In genomic region chr4:43765514-43765913, GRCh38 we compare ENCODE assay signal across 19 cellular contexts.
DNase-seq lines count a peak whose midpoint lies in the region; ATAC-seq, FAIRE-seq and TF ChIP-seq lines count a peak whose summit lies in the region.
"Had no signal": no experiment of that assay in that cellular context is flagged by ENCODE, and none has a peak within 500 bp of the region (broad histone marks: within the 10 kb centered on the region; RNA-seq: fewer than 3 reads in every experiment).

No MANE protein-coding gene starts in this region.

- peak overlapping the region; percentile 26 to 66 (median 56); a peak in 20 of 22 replicates for H3K4me2 ChIP-seq in BLaER1 treated with 17β-estradiol and CSF1 and Interleukin-3, amounts not matched to agents 10 nM and 100 nM
- H3K4me2 ChIP-seq in GM12878 (ENCODE audit: control insufficient read depth, insufficient read depth): peak overlapping the region; percentile 50

- no peak for TF ChIP-seq CTCF in GM12878 (IDR thresholded peaks at IDR 0.05 in 2 of 3, conservative IDR thresholded peaks at IDR 0.05 in 1 of 3; ENCODE audit: control insufficient read depth in 2 of 3, extremely low read depth in 1 of 3, insufficient read depth in 1 of 3, low read depth in 3 of 3, low read length in 3 of 3)

- no peak for TF ChIP-seq EP300 in GM12878 (IDR thresholded peaks at IDR 0.05; ENCODE audit: borderline replicate concordance in 1 of 2, control insufficient read depth in 1 of 2, low read depth in 2 of 2, low read length in 2 of 2)

- WGBS in GM12878 (ENCODE audit: insufficient coverage, insufficient replicate concordance, low lambda C conversion rate, missing lambda C conversion rate): 18% methylated on average over 2 of the region's 2 CpGs

- H3K4me3 ChIP-seq in BLaER1 treated with 17β-estradiol and CSF1 and Interleukin-3, amounts not matched to agents 10 nM and 100 nM: no peak overlapping the region
- H3K4me3 ChIP-seq in GM12878: no peak overlapping the region
- H3K4me3 ChIP-seq: SK-N-MC had no signal

- ATAC-seq in GM18858 (IDR thresholded peaks at IDR 0.05; ENCODE audit: unreplicated experiment): peak; percentile 28
- ATAC-seq in HG02885 (IDR thresholded peaks at IDR 0.05; ENCODE audit: poor library complexity, unreplicated experiment): peak; percentile 30
- peak; percentile 68 for ATAC-seq in GM12878
- no peak for ATAC-seq in HG03460 (IDR thresholded peaks at IDR 0.05; ENCODE audit: unreplicated experiment)
- ATAC-seq: T-cell had no signal

- TF ChIP-seq POLR2A in GM12878 (IDR thresholded peaks at IDR 0.05; ENCODE audit: low read depth, low read length): no peak

- no peak for DNase-seq in GM12878 (ENCODE audit: low read depth, low spot score)
- DNase-seq in pons (ENCODE audit: low spot score): no peak
- no peak for DNase-seq in NCI-H2227 treated with DMSO at 0.1 percent for 48 hours (lab: John Stamatoyannopoulos, UW)
- no peak for DNase-seq in stimulated activated naive CD4-positive, alpha-beta T cell treated with Interleukin-2 at 50 U/mL for 16 hours (lab: John Stamatoyannopoulos, UW)
- DNase-seq: 8988T, H7, NCI-H1417 treated with DMSO at 0.1 percent for 48 hours, NCI-H2029, NCI-H510A, NCI-H774, Right ventricle myocardium superior, T-cell had no signal

- no peaks in the 10 kb centered on the region for H3K9me3 ChIP-seq in BLaER1 treated with 17β-estradiol and CSF1 and Interleukin-3, amounts not matched to agents 10 nM and 100 nM (replicated peaks in 1 of 11)
- H3K9me3 ChIP-seq in GM12878 (replicated peaks; ENCODE audit: control insufficient read depth, insufficient read depth, low read length): no peaks in the 10 kb centered on the region; the same call in 2 of the 3 replicates

- no peak overlapping the region for H3K27ac ChIP-seq in BLaER1 treated with 17β-estradiol and CSF1 and Interleukin-3, amounts not matched to agents 10 nM and 100 nM
- H3K27ac ChIP-seq in GM12878 (ENCODE audit: control insufficient read depth, insufficient read depth): no peak overlapping the region
- H3K27ac ChIP-seq: SK-N-MC had no signal

- TF ChIP-seq RAD21 in GM12878 (IDR thresholded peaks at IDR 0.05; ENCODE audit: insufficient read depth, low read depth, low read length): no peak

- peak overlapping the region; percentile 50 for H2AFZ ChIP-seq in GM12878 (ENCODE audit: control insufficient read depth, low read depth, low read length)

- H3K36me3 ChIP-seq in BLaER1 treated with 17β-estradiol and CSF1 and Interleukin-3, amounts not matched to agents 10 nM and 100 nM: no peaks in the 10 kb centered on the region
- H3K36me3 ChIP-seq in GM12878 (ENCODE audit: control insufficient read depth in 2 of 2, insufficient read depth in 2 of 2, low read length in 1 of 2): no peaks in the 10 kb centered on the region

- intact Hi-C loops in GM12878 (cut with micrococcal nuclease; ENCODE audit: unreplicated experiment): no loop called here

- H3K4me1 ChIP-seq in BLaER1 treated with 17β-estradiol and CSF1 and Interleukin-3, amounts not matched to agents 10 nM and 100 nM: peaks cover 33 to 44% (median 37%) of the 10 kb centered on the region in 10 experiments
- no peaks in the 10 kb centered on the region for H3K4me1 ChIP-seq in GM12878 (ENCODE audit: control insufficient read depth, insufficient read depth, low read length)

- RAD21 ChIA-PET in GM12878 (lab: Charles Lee; ENCODE audit: unreplicated experiment): no interaction called here

- H3K79me2 ChIP-seq in GM12878 (ENCODE audit: control insufficient read depth, insufficient read depth, low read length): no peaks in the 10 kb centered on the region; the same call in 1 of the 2 replicates

- no peaks in the 10 kb centered on the region for H3K27me3 ChIP-seq in BLaER1 treated with 17β-estradiol and CSF1 and Interleukin-3, amounts not matched to agents 10 nM and 100 nM
- no peaks in the 10 kb centered on the region for H3K27me3 ChIP-seq in GM12878 (replicated peaks in 1 of 2; ENCODE audit: control insufficient read depth in 2 of 2, insufficient read depth in 2 of 2, low read length in 1 of 2)

- no TSS peak for BruUV-seq in GM12878 (replicated peaks; lab: Mats Ljungman, UMichigan)

- POLR2A ChIA-PET in GM12878 (lab: Charles Lee): interaction anchor here (0.9 kb wide), 1 partner anchor 36 kb away, joined by 3 read pairs; no protein-coding TSS in a partner anchor

- CTCF ChIA-PET in GM12878 (lab: Yijun Ruan, JAX): interaction anchor here (0.6 to 1.6 kb wide), 5 partner anchors 8 to 634 kb away, joined by 3 to 6 read pairs (median 3); no protein-coding TSS in a partner anchor

- H3K9ac ChIP-seq in BLaER1 treated with 17β-estradiol and CSF1 and Interleukin-3, amounts not matched to agents 10 nM and 100 nM: no peak overlapping the region
- no peak overlapping the region for H3K9ac ChIP-seq in GM12878 (ENCODE audit: control insufficient read depth, insufficient read depth, low read length)

- SMC1A ChIA-PET in GM12878 (lab: Charles Lee; ENCODE audit: uncharacterized antibody, unreplicated experiment): interaction anchor here (0.7 to 1.7 kb wide), 4 partner anchors 9 to 776 kb away, joined by 3 to 4 read pairs (median 4); no protein-coding TSS in a partner anchor

- no peaks in the 10 kb centered on the region for H4K20me1 ChIP-seq in BLaER1 treated with 17β-estradiol and CSF1 and Interleukin-3, amounts not matched to agents 10 nM and 100 nM
- H4K20me1 ChIP-seq in GM12878 (ENCODE audit: control insufficient read depth, insufficient read depth): no peaks in the 10 kb centered on the region

- in situ Hi-C loops in GM12878 (cut with MboI): no loop called here

- no peak for FAIRE-seq in GM12878 (lab: Jason Lieb, UNC)
- FAIRE-seq: GM18507, RCC 7860 had no signal

TF ChIP-seq in GM12878, 131 proteins besides CTCF, POLR2A, EP300 and RAD21:
- TF ChIP-seq NR2F1 (conservative IDR thresholded peaks at IDR 0.05) (0 out of 2 replicates have a peak, but pooled peaks have one; percentile 13), ZNF384 (IDR thresholded peaks at IDR 0.05; ENCODE audit: borderline replicate concordance, low read depth, low read length) (no peak)
